Comparison of ENCODE assay signal across 1 cellular context in genomic region chr22:36470162-36470993, GRCh38.
TF ChIP-seq lines count a peak whose summit lies in the region.

No MANE protein-coding gene starts in this region.

TF ChIP-seq in K562, 482 proteins besides CTCF, POLR2A, EP300 and RAD21 (continued from another document and continues in another):
- TF ChIP-seq CUX1 (CRISPR knock-in tag; IDR thresholded peaks at IDR 0.05) (no peak), ZFX (CRISPR knock-in tag; IDR thresholded peaks at IDR 0.05) (0 out of 2 replicates have a peak, but pooled peaks have one; percentile 25), VEZF1 (CRISPR knock-in tag; IDR thresholded peaks at IDR 0.05) (no peak), PRMT5 (CRISPR knock-in tag; IDR thresholded peaks at IDR 0.05) (no peak), MAZ (CRISPR knock-in tag; conservative IDR thresholded peaks at IDR 0.05 in 1 of 2, IDR thresholded peaks at IDR 0.05 in 1 of 2) (0 out of 4 replicates have a peak, but pooled peaks have one; percentile 20 to 31), ZNF592 (IDR thresholded peaks at IDR 0.05) (peak; percentile 34; the same call in 1 of the 2 replicates), POLR2AphosphoS2 (IDR thresholded peaks at IDR 0.05; ENCODE audit: low read length) (0 out of 2 replicates have a peak, but pooled peaks have one; percentile 36), CREBBP (IDR thresholded peaks at IDR 0.05; ENCODE audit: low read depth, low read length) (no peak), HCFC1 (IDR thresholded peaks at IDR 0.05; ENCODE audit: low read depth, low read length) (no peak), ZNF143 (CRISPR knock-in tag; IDR thresholded peaks at IDR 0.05) (no peak), CC2D1A (IDR thresholded peaks at IDR 0.05) (peak; percentile 66), MGA (IDR thresholded peaks at IDR 0.05) (no peak), CBX8 (IDR thresholded peaks at IDR 0.05; ENCODE audit: borderline replicate concordance, extremely low read depth, low read depth, low read length, poor library complexity, severe bottlenecking) (no peak), ZBTB9 (CRISPR knock-in tag; IDR thresholded peaks at IDR 0.05) (no peak), HEY1 (CRISPR knock-in tag; IDR thresholded peaks at IDR 0.05; ENCODE audit: borderline replicate concordance) (no peak), L3MBTL2 (IDR thresholded peaks at IDR 0.05) (peak; percentile 20; the same call in 1 of the 2 replicates), STAT5B (CRISPR knock-in tag; IDR thresholded peaks at IDR 0.05) (no peak), KDM2B (CRISPR knock-in tag; IDR thresholded peaks at IDR 0.05) (no peak), ZZZ3 (IDR thresholded peaks at IDR 0.05) (no peak), MTF1 (CRISPR knock-in tag; IDR thresholded peaks at IDR 0.05; ENCODE audit: borderline replicate concordance) (no peak), HOXB6 (CRISPR knock-in tag; IDR thresholded peaks at IDR 0.05; ENCODE audit: borderline replicate concordance) (no peak), RB1 (IDR thresholded peaks at IDR 0.05; ENCODE audit: low read depth) (peak; percentile 71), CTCFL (IDR thresholded peaks at IDR 0.05; ENCODE audit: borderline replicate concordance, insufficient read depth, low read depth, low read length, poor library complexity, severe bottlenecking) (peak; percentile 69), NUFIP1 (IDR thresholded peaks at IDR 0.05; ENCODE audit: partially characterized antibody) (no peak), RCOR1 (IDR thresholded peaks at IDR 0.05; ENCODE audit: borderline replicate concordance in 1 of 2, low read depth in 2 of 2, low read length in 2 of 2) (no peak), IRF2 (CRISPR knock-in tag; IDR thresholded peaks at IDR 0.05) (no peak), NFIX (CRISPR knock-in tag; IDR thresholded peaks at IDR 0.05; ENCODE audit: low read depth) (no peak), FUS (optimal IDR thresholded peaks at IDR 0.05; ENCODE audit: low read depth, low read length) (no peak), HNRNPL (IDR thresholded peaks at IDR 0.05; ENCODE audit: low read depth, low read length) (no peak), ELF4 (CRISPR knock-in tag; IDR thresholded peaks at IDR 0.05) (no peak), ZNF57 (CRISPR knock-in tag; IDR thresholded peaks at IDR 0.05) (no peak), ELF1 (tag; IDR thresholded peaks at IDR 0.05) (peak; percentile 63)
